In the genomic region with DNA sequence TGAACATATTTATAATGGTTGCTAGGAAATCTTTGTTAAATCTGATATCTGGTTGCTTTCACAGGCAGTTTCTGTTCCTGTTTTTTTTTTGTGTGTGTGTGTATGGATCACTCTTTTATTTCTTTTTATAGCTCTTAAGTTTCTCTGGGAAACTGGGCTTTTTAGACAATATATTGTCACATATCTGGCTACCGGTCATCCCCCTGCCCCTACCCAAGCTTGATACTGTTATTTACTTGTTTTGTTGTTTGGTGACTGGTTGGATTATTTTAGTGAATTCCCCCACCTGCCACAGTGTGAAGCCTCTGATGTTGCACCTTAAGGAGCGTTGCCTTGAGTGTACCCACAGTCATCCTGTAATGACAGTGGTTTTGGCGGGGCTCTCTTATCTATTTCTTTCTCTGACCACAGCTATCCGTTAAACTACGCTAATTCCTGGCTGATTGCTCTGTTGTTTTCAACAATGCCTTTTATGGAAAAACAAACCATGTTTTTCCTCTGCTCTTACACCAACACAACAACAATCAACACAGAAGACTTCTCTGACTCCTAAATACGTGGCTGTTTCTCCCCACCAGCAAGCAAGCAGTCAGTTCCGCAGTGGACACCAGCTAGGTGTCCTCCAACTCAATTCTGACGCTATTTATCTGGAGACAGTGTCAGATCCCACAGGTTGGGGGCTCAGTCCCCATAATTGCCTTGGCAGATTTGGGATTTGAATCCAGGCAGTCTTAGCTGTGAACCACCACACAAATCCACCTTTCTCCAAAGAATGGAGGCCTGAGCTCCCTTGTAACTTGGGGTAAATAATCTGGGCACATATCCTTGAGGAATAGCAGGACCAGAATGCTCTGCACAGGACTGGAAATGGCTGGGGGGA, we compare ENCODE assay signal across 8 cellular contexts. TPM values are rescaled to one million over a fixed set of nuclear protein-coding genes. Genes with fewer than 3 reads are reported as not detected.
A peak's percentile ranks its signal among the peaks of the same experiment; 100 is the strongest.
DNase-seq lines count a peak whose midpoint lies in the region; ATAC-seq, FAIRE-seq and TF ChIP-seq lines count a peak whose summit lies in the region.
"Had no signal": no experiment of that assay in that cellular context is flagged by ENCODE, and none has a peak within 500 bp of the region (broad histone marks: within the 10 kb centered on the region; RNA-seq: fewer than 3 reads in every experiment).

No MANE protein-coding gene starts in this region.

- DNase-seq in naive thymus-derived CD4-positive, alpha-beta T cell = no peak
- DNase-seq in RCC 7860 (ENCODE audit: low spot score) (no peak), neural progenitor cell (ENCODE audit: low spot score) (no peak), NCI-H1417 treated with DMSO at 0.1 percent for 48 hours (lab: John Stamatoyannopoulos, UW) (no peak)

- no peaks in the 10 kb centered on the region for H3K36me3 ChIP-seq in naive thymus-derived CD4-positive, alpha-beta T cell (ENCODE audit: control insufficient read depth in 2 of 3, insufficient read depth in 3 of 3, low read length in 3 of 3)
- H3K36me3 ChIP-seq in neural progenitor cell = no peaks in the 10 kb centered on the region

- H3K4me3 Mint-ChIP-seq in activated T-helper 17 cell treated with anti-CD3 and anti-CD28 coated beads, Interleukin-2, amount 50 U/mL, for 72 hours = no peak overlapping the region
- peak overlapping the region in 2 of 10 donors; percentile 31 to 43 for H3K4me3 Mint-ChIP-seq in naive thymus-derived CD4-positive, alpha-beta T cell
- no peak overlapping the region for H3K4me3 Mint-ChIP-seq in neural progenitor cell

- no peaks in the 10 kb centered on the region for H3K9me3 ChIP-seq in naive thymus-derived CD4-positive, alpha-beta T cell (ENCODE audit: control insufficient read depth in 2 of 3, low read length in 3 of 3)
- no peaks in the 10 kb centered on the region for H3K9me3 ChIP-seq in neural progenitor cell (ENCODE audit: low read depth)

- H3K27ac ChIP-seq in naive thymus-derived CD4-positive, alpha-beta T cell (ENCODE audit: low read depth, low read length) = no peak overlapping the region
- H3K27ac ChIP-seq in neural progenitor cell = no peak overlapping the region

- no peak for FAIRE-seq in RCC 7860 (lab: Jason Lieb, UNC)

- CTCF ChIA-PET in naive thymus-derived CD4-positive, alpha-beta T cell (lab: Charles Lee) = interaction anchor here (0.8 to 2.9 kb wide), 4 partner anchors 14 to 582 kb away, joined by 3 to 14 read pairs (median 4); no protein-coding TSS in a partner anchor

- no peak overlapping the region for H3K4me2 ChIP-seq in neural progenitor cell

- intact Hi-C loops in naive thymus-derived CD4-positive, alpha-beta T cell (cut with micrococcal nuclease) = loop anchor here in 1 of 2 donors (5.0 kb wide), 1 partner anchor 332 kb away; no protein-coding TSS in a partner anchor

- peaks cover 0 to 25% of the 10 kb centered on the region in 2 donors for H3K4me1 ChIP-seq in naive thymus-derived CD4-positive, alpha-beta T cell (ENCODE audit: control insufficient read depth in 2 of 2, insufficient read depth in 2 of 2, low read length in 2 of 2)
- H3K4me1 ChIP-seq in neural progenitor cell = no peaks in the 10 kb centered on the region

- POLR2A ChIA-PET in naive thymus-derived CD4-positive, alpha-beta T cell (lab: Charles Lee) = no interaction called here

- H3K27me3 Mint-ChIP-seq in activated T-helper 17 cell treated with anti-CD3 and anti-CD28 coated beads, Interleukin-2, amount 50 U/mL, for 72 hours = peaks cover 4% of the 10 kb centered on the region
- peaks cover 0 to 7% (median 4%) of the 10 kb centered on the region in 5 donors for H3K27me3 Mint-ChIP-seq in naive thymus-derived CD4-positive, alpha-beta T cell
- no peaks in the 10 kb centered on the region for H3K27me3 Mint-ChIP-seq in neural progenitor cell (ENCODE audit: insufficient read depth, low read depth)

- H3K27ac Mint-ChIP-seq in activated T-helper 17 cell treated with anti-CD3 and anti-CD28 coated beads, Interleukin-2, amount 50 U/mL, for 72 hours = peak overlapping the region; percentile 20
- H3K27ac Mint-ChIP-seq in naive thymus-derived CD4-positive, alpha-beta T cell = peak overlapping the region in 3 of 9 donors; percentile 0 to 90 (median 17)
- H3K27ac Mint-ChIP-seq in neural progenitor cell = no peak overlapping the region

- H3K27me3 ChIP-seq in naive thymus-derived CD4-positive, alpha-beta T cell (ENCODE audit: control insufficient read depth in 2 of 2, insufficient read depth in 2 of 2, low read length in 2 of 2) = peaks cover 0 to 4% of the 10 kb centered on the region in 2 donors
- peaks cover 13% of the 10 kb centered on the region for H3K27me3 ChIP-seq in neural progenitor cell

- H3K9ac ChIP-seq in neural progenitor cell = no peak overlapping the region

- ATAC-seq in GM19372 (IDR thresholded peaks at IDR 0.05; ENCODE audit: low read depth, unreplicated experiment) (peak; percentile 60), HG03196 (IDR thresholded peaks at IDR 0.05; ENCODE audit: unreplicated experiment) (peak; percentile 49)
- ATAC-seq in activated T-helper 17 cell treated with anti-CD3 and anti-CD28 coated beads, Interleukin-2, amount 50 U/mL, for 72 hours (replicated peaks) = peak; percentile 44
- peak; percentile 55 for ATAC-seq in naive thymus-derived CD4-positive, alpha-beta T cell

- H3K36me3 Mint-ChIP-seq in activated T-helper 17 cell treated with anti-CD3 and anti-CD28 coated beads, Interleukin-2, amount 50 U/mL, for 72 hours (ENCODE audit: low read depth) = no peaks in the 10 kb centered on the region
- peaks cover 0 to 1% (median 0%) of the 10 kb centered on the region in 5 donors for H3K36me3 Mint-ChIP-seq in naive thymus-derived CD4-positive, alpha-beta T cell
- H3K36me3 Mint-ChIP-seq in neural progenitor cell = no peaks in the 10 kb centered on the region

- no peaks in the 10 kb centered on the region for H3K79me2 ChIP-seq in neural progenitor cell (ENCODE audit: low read depth)

- TF ChIP-seq CTCF in neural progenitor cell (IDR thresholded peaks at IDR 0.05) = no peak

- no peaks in the 10 kb centered on the region for H3F3A ChIP-seq in neural progenitor cell (ENCODE audit: low read depth)

- H3K4me1 Mint-ChIP-seq in activated T-helper 17 cell treated with anti-CD3 and anti-CD28 coated beads, Interleukin-2, amount 50 U/mL, for 72 hours = peaks cover 34% of the 10 kb centered on the region
- H3K4me1 Mint-ChIP-seq in naive thymus-derived CD4-positive, alpha-beta T cell = peaks cover 0 to 65% (median 5%) of the 10 kb centered on the region in 7 donors
- peaks cover 9% of the 10 kb centered on the region for H3K4me1 Mint-ChIP-seq in neural progenitor cell

- H3K4me3 ChIP-seq in naive thymus-derived CD4-positive, alpha-beta T cell (ENCODE audit: low read length) = no peak overlapping the region
- H3K4me3 ChIP-seq in neural progenitor cell = no peak overlapping the region

- no peaks in the 10 kb centered on the region for H3K9me3 Mint-ChIP-seq in activated T-helper 17 cell treated with anti-CD3 and anti-CD28 coated beads, Interleukin-2, amount 50 U/mL, for 72 hours
- H3K9me3 Mint-ChIP-seq in naive thymus-derived CD4-positive, alpha-beta T cell = peaks cover 0 to 1% (median 0%) of the 10 kb centered on the region in 11 donors
- no peaks in the 10 kb centered on the region for H3K9me3 Mint-ChIP-seq in neural progenitor cell

- H4K20me1 ChIP-seq in neural progenitor cell (ENCODE audit: low read depth) = no peaks in the 10 kb centered on the region

- H2AFZ ChIP-seq in neural progenitor cell (replicated peaks) = no peak overlapping the region

RNA-seq across cellular contexts. Expression of a gene that starts 10.9 kb away (rescaled TPM):
- 10 to 100 TPM; 10.6 to 32.4 TPM for total RNA-seq in activated T-helper 17 cell treated with anti-CD3 and anti-CD28 coated beads, Interleukin-2, amount 50 U/mL, for 72 hours
- total RNA-seq in naive thymus-derived CD4-positive, alpha-beta T cell = 100 to 1,000 TPM in 2 of 5 experiments, 10 to 100 TPM in 1, 1 to 10 TPM in 2; 5.9 to 780 (median 84.7) TPM
- 10 to 100 TPM; 11.1 to 13.5 TPM for polyA plus RNA-seq in naive thymus-derived CD4-positive, alpha-beta T cell
- total RNA-seq in neural progenitor cell (ENCODE audit: low replicate concordance) = 0.65 TPM in 1 of 2 replicates, not detected in the other
- total RNA-seq: temporal lobe had no signal

RNA-seq across cellular contexts. Expression of a gene that starts 37.0 kb away (rescaled TPM):
- not detected for total RNA-seq in activated T-helper 17 cell treated with anti-CD3 and anti-CD28 coated beads, Interleukin-2, amount 50 U/mL, for 72 hours
- total RNA-seq in naive thymus-derived CD4-positive, alpha-beta T cell = not detected
- not detected for polyA plus RNA-seq in naive thymus-derived CD4-positive, alpha-beta T cell
- total RNA-seq in neural progenitor cell (ENCODE audit: low replicate concordance) = not detected in 2 replicates

RNA-seq across cellular contexts. Expression of a gene that starts 48.8 kb away (rescaled TPM):
- total RNA-seq in activated T-helper 17 cell treated with anti-CD3 and anti-CD28 coated beads, Interleukin-2, amount 50 U/mL, for 72 hours = not detected
- total RNA-seq in naive thymus-derived CD4-positive, alpha-beta T cell = under 1 TPM in 2 of 5 experiments, not detected in 3; 0.42 to 0.73 TPM
- polyA plus RNA-seq in naive thymus-derived CD4-positive, alpha-beta T cell = not detected
- 0.43 TPM in 1 of 2 replicates, not detected in the other for total RNA-seq in neural progenitor cell (ENCODE audit: low replicate concordance)
